ENCODE assay signal across 9 cellular contexts in genomic region chr19:53308339-53308811, GRCh38. TPM values are rescaled to one million over a fixed set of nuclear protein-coding genes. Genes with fewer than 3 reads are reported as not detected.
DNase-seq lines count a peak whose midpoint lies in the region; ATAC-seq and TF ChIP-seq lines count a peak whose summit lies in the region.
"Had no signal": no experiment of that assay in that cellular context is flagged by ENCODE, and none has a peak within 500 bp of the region (broad histone marks: within the 10 kb centered on the region; RNA-seq: fewer than 3 reads in every experiment).

No MANE protein-coding gene starts in this region.

- H3K4me1 Mint-ChIP-seq in MCF 10A (ENCODE audit: insufficient read depth, unreplicated experiment), result no peaks in the 10 kb centered on the region

- CTCF ChIA-PET in MCF 10A (lab: Yijun Ruan, JAX), result no interaction called here

- ATAC-seq in GM18511 (IDR thresholded peaks at IDR 0.05; ENCODE audit: unreplicated experiment), result no peak

- intact Hi-C loops in MCF 10A (cut with micrococcal nuclease), result no loop called here

- H3K27me3 Mint-ChIP-seq in MCF 10A (ENCODE audit: insufficient read depth, unreplicated experiment), result no peaks in the 10 kb centered on the region

- no peaks in the 10 kb centered on the region for H3K36me3 ChIP-seq in ACC112 (ENCODE audit: insufficient read depth, low read length)
- H3K36me3 ChIP-seq in kidney epithelial cell (ENCODE audit: control insufficient read depth, insufficient read depth, low read length), result no peaks in the 10 kb centered on the region

- BruUV-seq in MCF 10A (replicated peaks; lab: Mats Ljungman, UMichigan), result no TSS peak

- no peaks in the 10 kb centered on the region for H3K36me3 Mint-ChIP-seq in MCF 10A (ENCODE audit: insufficient read depth, unreplicated experiment)

- no peaks in the 10 kb centered on the region for H3K4me1 ChIP-seq in ACC112 (ENCODE audit: control insufficient read depth, insufficient read depth, low read length, unreplicated experiment)

- no peak overlapping the region for H3K27ac ChIP-seq in ACC112 (ENCODE audit: low read depth, low read length)

- in situ Hi-C loops in KBM-7 (cut with MboI; ENCODE audit: low pct_unique_long_range_greater_than_20kb, low sequenced_read_pairs), result no loop called here

- no peak overlapping the region for H2AFZ ChIP-seq in ACC112 (ENCODE audit: low read length, unreplicated experiment)

- TF ChIP-seq CTCF in GM12873 (IDR thresholded peaks at IDR 0.05; ENCODE audit: insufficient read depth, low read depth, low read length, missing control alignments) (peak; percentile 37), MCF 10A (IDR thresholded peaks at IDR 0.05; ENCODE audit: unreplicated experiment) (peak; percentile 7), kidney epithelial cell (IDR thresholded peaks at IDR 0.05; ENCODE audit: insufficient read depth, low read length, poor library complexity, severe bottlenecking) (peak; percentile 7)

- H3K4me3 Mint-ChIP-seq in MCF 10A (ENCODE audit: unreplicated experiment), result no peak overlapping the region

- H3K4me3 ChIP-seq in ACC112 (ENCODE audit: low read depth, low read length) (0 out of 2 replicates have a peak overlapping the region, but pooled peaks have one; percentile 48), kidney epithelial cell (ENCODE audit: low read depth, low read length) (no peak overlapping the region)

- no peak overlapping the region for H3K27ac Mint-ChIP-seq in MCF 10A (ENCODE audit: low read depth, unreplicated experiment)

- DNase-seq in MCF 10A (ENCODE audit: unreplicated experiment), result no peak
- no peak for DNase-seq in kidney epithelial cell (ENCODE audit: low read depth)
- no peak for DNase-seq in NCI-H187 (lab: John Stamatoyannopoulos, UW)
- no peak for DNase-seq in KBM-7
- DNase-seq in activated CD4-positive, CD25-positive, alpha-beta regulatory T cell (lab: John Stamatoyannopoulos, UW), result no peak
- DNase-seq: foreskin melanocyte had no signal

- POLR2A ChIA-PET in MCF 10A (lab: Yijun Ruan, JAX), result no interaction called here

- H3K27me3 ChIP-seq in ACC112 (ENCODE audit: insufficient read depth, low read length), result peaks cover 63% of the 10 kb centered on the region
- no peaks in the 10 kb centered on the region for H3K27me3 ChIP-seq in kidney epithelial cell (ENCODE audit: control insufficient read depth, insufficient read depth, low read length)

- H3K79me2 ChIP-seq in ACC112 (ENCODE audit: control insufficient read depth, insufficient read depth, low read length, unreplicated experiment), result no peaks in the 10 kb centered on the region

- peaks cover 29% of the 10 kb centered on the region for H3K9me3 Mint-ChIP-seq in MCF 10A (ENCODE audit: unreplicated experiment)

RNA-seq across cellular contexts. Expression of gene ZNF845, which starts 25.2 kb away (rescaled TPM):
- total RNA-seq in MCF 10A (2022) (3.8 and 5.7 TPM in 2 replicates), kidney epithelial cell (6.6 and 7.8 TPM in 2 replicates)

RNA-seq across cellular contexts. Expression of gene VN1R4, which starts 40.9 kb away (rescaled TPM):
- total RNA-seq in MCF 10A (2022), result not detected in 2 replicates
- not detected in 2 replicates for total RNA-seq in kidney epithelial cell

RNA-seq across cellular contexts. Expression of gene VN1R2, which starts 50.3 kb away (rescaled TPM):
- total RNA-seq in MCF 10A (2022) (not detected in 2 replicates), kidney epithelial cell (not detected in 2 replicates)

RNA-seq across cellular contexts. Expression of gene ZNF677, which starts 53.7 kb away (rescaled TPM):
- total RNA-seq in MCF 10A (2022) (not detected in 2 replicates), kidney epithelial cell (25.3 and 31.6 TPM in 2 replicates)

RNA-seq across cellular contexts. Expression of gene ZNF525, which starts 57.1 kb away (rescaled TPM):
- total RNA-seq in MCF 10A (2022) (9.5 and 11.2 TPM in 2 replicates), kidney epithelial cell (6.3 and 11.4 TPM in 2 replicates)
